ENCODE assay signal across 21 cellular contexts in the genomic region with DNA sequence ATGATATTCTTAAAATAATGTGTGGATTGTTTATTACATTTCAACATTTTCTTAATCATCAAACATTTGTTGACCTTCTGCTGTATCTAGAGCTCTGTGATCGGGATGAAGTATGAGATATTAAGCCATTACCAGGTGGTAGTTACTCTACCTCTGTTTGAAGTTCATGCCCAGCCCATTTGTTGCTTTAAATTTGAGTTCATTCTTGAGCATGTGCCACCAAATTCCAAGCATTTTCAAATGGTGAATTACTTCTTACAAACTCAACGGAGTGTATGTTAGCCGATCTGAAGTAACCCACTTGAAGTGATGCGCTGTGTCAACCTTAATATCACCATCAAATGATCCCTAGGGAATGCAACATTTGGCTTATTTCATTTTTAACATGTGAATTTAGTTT. TPM values are rescaled to one million over a fixed set of nuclear protein-coding genes. Genes with fewer than 3 reads are reported as not detected.
DNase-seq lines count a peak whose midpoint lies in the region; ATAC-seq lines count a peak whose summit lies in the region.
"Had no signal": no experiment of that assay in that cellular context is flagged by ENCODE, and none has a peak within 500 bp of the region (broad histone marks: within the 10 kb centered on the region; RNA-seq: fewer than 3 reads in every experiment).

No MANE protein-coding gene starts in this region.

- DNase-seq in ELR (ENCODE audit: low read depth) (peak; percentile 38), astrocyte of the hippocampus (ENCODE audit: low read depth, low spot score) (peak; percentile 63), glomerular visceral epithelial cell (ENCODE audit: extremely low spot score) (peak; percentile 7), renal cortical epithelial cell (ENCODE audit: low read depth) (peak; percentile 35), NCI-H748 (lab: John Stamatoyannopoulos, UW; ENCODE audit: unreplicated experiment) (no peak), NCI-H146 treated with DMSO at 0.1 percent for 48 hours (lab: John Stamatoyannopoulos, UW; ENCODE audit: unreplicated experiment) (no peak)
- DNase-seq: C1 segment of cervical spinal cord; CD8-positive, alpha-beta memory T cell; DMS53; EL; HCEC 1CT; NCI-H1436; NCI-H2029 treated with DMSO at 0.1 percent for 48 hours; NCI-H2227 treated with DMSO at 0.1 percent for 48 hours; NCI-H524; PC-9; SJCRH30 had no signal

- no peak for ATAC-seq in GM19023 (IDR thresholded peaks at IDR 0.05; ENCODE audit: unreplicated experiment)
- ATAC-seq: GM23338 had no signal

RNA-seq across cellular contexts. Expression of a gene that starts 7.3 kb away (rescaled TPM):
- not detected in 2 replicates for total RNA-seq in renal cortical epithelial cell
- total RNA-seq: GM23338, HT1080, M059J, PC-9, SJCRH30 had no signal

RNA-seq across cellular contexts. Expression of a gene that starts 29.8 kb away (rescaled TPM):
- 27.3 and 31.6 TPM in 2 replicates for total RNA-seq in renal cortical epithelial cell

Comparison
In these comparisons a context has a peak if more than half of its experiments do, and no peak if none do; other contexts are left out.
1. DNase-seq: peak in ELR (single experiment), astrocyte of the hippocampus (single experiment), glomerular visceral epithelial cell (single experiment) and renal cortical epithelial cell (single experiment); none in NCI-H748 (single experiment) and NCI-H146 treated with DMSO at 0.1 percent for 48 hours (single experiment).